1 cellular context compared by ENCODE assay signal in the genomic region with DNA sequence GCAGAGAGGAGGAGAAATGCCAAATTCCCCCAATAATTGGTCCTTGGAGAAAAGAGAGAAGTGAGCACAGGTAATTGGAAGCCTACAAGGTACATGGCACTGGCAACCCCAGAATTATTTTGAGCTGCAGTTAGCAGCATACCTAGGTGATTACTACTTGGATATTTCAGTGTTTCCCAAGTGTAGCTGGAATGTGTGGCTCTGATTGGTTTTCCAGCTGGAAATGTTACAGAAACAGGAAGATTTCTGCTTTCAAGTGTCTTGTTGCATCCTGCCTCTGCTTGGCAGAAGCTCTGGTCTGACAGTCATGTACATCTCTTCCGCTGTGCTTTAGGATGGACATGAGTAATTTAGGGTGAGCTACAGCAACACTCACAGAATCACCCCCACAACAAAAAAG.
TF ChIP-seq lines count a peak whose summit lies in the region.

No MANE protein-coding gene starts in this region.

TF ChIP-seq in IMR-90, 13 proteins besides CTCF, POLR2A, EP300 and RAD21 (continued from another document):
- TF ChIP-seq NFE2L2 (IDR thresholded peaks at IDR 0.05; ENCODE audit: low read depth, low read length), result no peak
- TF ChIP-seq, protein P1, sequence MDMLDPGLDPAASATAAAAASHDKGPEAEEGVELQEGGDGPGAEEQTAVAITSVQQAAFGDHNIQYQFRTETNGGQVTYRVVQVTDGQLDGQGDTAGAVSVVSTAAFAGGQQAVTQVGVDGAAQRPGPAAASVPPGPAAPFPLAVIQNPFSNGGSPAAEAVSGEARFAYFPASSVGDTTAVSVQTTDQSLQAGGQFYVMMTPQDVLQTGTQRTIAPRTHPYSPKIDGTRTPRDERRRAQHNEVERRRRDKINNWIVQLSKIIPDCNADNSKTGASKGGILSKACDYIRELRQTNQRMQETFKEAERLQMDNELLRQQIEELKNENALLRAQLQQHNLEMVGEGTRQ (IDR thresholded peaks at IDR 0.05; ENCODE audit: low read depth, low read length), result no peak
- TF ChIP-seq RFX5 (IDR thresholded peaks at IDR 0.05; ENCODE audit: low read depth, low read length), result no peak
- TF ChIP-seq, protein P2, sequence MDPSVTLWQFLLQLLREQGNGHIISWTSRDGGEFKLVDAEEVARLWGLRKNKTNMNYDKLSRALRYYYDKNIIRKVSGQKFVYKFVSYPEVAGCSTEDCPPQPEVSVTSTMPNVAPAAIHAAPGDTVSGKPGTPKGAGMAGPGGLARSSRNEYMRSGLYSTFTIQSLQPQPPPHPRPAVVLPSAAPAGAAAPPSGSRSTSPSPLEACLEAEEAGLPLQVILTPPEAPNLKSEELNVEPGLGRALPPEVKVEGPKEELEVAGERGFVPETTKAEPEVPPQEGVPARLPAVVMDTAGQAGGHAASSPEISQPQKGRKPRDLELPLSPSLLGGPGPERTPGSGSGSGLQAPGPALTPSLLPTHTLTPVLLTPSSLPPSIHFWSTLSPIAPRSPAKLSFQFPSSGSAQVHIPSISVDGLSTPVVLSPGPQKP (IDR thresholded peaks at IDR 0.05; ENCODE audit: borderline replicate concordance, low read depth, low read length), result no peak
- TF ChIP-seq FOS (IDR thresholded peaks at IDR 0.05; ENCODE audit: low read depth, low read length), result no peak
TF ChIP-seq in IMR-90: peak in this region for 0.
